2 cellular contexts compared by ENCODE assay signal in the genomic region with DNA sequence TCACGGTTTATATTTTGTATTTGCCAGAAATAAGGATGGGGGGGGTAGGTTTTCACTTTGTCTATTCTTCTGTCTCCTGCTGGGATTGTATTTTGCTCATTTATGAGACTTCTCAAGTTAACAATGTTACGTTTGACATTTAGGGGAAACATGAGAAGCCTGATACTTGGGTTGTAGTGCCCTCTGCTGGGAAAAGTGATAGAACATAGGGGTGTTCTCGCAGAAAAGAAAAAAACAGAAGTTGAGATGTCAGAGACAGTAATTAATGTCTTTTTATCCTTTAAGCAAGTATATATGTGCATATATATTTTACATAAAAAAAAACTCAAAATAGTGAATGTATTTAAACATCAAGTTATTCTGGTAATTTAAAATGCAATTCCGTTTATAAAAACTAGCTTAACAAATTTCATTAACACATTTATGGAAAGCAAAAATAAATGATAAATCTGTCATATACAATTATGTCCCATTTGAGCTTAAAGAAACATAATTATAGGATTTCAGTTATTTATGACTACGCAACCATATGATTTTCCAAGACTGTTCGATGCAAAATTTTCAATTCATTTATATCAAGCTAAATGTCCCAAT.
TF ChIP-seq lines count a peak whose summit lies in the region.

No MANE protein-coding gene starts in this region.

TF ChIP-seq in GM12878, 131 proteins besides CTCF, POLR2A, EP300 and RAD21:
- no peak for TF ChIP-seq BACH1 (IDR thresholded peaks at IDR 0.05; ENCODE audit: borderline replicate concordance)
- peak; percentile 78 for TF ChIP-seq ZNF384 (IDR thresholded peaks at IDR 0.05; ENCODE audit: borderline replicate concordance, low read depth, low read length)
- TF ChIP-seq, protein P1, sequence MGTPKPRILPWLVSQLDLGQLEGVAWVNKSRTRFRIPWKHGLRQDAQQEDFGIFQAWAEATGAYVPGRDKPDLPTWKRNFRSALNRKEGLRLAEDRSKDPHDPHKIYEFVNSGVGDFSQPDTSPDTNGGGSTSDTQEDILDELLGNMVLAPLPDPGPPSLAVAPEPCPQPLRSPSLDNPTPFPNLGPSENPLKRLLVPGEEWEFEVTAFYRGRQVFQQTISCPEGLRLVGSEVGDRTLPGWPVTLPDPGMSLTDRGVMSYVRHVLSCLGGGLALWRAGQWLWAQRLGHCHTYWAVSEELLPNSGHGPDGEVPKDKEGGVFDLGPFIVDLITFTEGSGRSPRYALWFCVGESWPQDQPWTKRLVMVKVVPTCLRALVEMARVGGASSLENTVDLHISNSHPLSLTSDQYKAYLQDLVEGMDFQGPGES (IDR thresholded peaks at IDR 0.05): no peak
- TF ChIP-seq RBBP5 (conservative IDR thresholded peaks at IDR 0.05): no peak
- peak; percentile 65; the same call in 1 of the 2 replicates for TF ChIP-seq SMC3 (IDR thresholded peaks at IDR 0.05; ENCODE audit: borderline replicate concordance, low read length)
- TF ChIP-seq, protein P2, sequence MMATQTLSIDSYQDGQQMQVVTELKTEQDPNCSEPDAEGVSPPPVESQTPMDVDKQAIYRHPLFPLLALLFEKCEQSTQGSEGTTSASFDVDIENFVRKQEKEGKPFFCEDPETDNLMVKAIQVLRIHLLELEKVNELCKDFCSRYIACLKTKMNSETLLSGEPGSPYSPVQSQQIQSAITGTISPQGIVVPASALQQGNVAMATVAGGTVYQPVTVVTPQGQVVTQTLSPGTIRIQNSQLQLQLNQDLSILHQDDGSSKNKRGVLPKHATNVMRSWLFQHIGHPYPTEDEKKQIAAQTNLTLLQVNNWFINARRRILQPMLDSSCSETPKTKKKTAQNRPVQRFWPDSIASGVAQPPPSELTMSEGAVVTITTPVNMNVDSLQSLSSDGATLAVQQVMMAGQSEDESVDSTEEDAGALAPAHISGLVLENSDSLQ (IDR thresholded peaks at IDR 0.05): peak; percentile 86
- TF ChIP-seq NR2C1 (IDR thresholded peaks at IDR 0.05): no peak

TF ChIP-seq in HepG2, 621 proteins besides CTCF, POLR2A, EP300 and RAD21:
- TF ChIP-seq ZNF431 (CRISPR knock-in tag; IDR thresholded peaks at IDR 0.05; ENCODE audit: borderline replicate concordance, low read depth) (no peak), DPF2 (CRISPR knock-in tag; IDR thresholded peaks at IDR 0.05; ENCODE audit: borderline replicate concordance, low read depth) (no peak), SMC3 (IDR thresholded peaks at IDR 0.05; ENCODE audit: low read length) (peak; percentile 51; the same call in 1 of the 2 replicates), STAG1 (CRISPR knock-in tag; IDR thresholded peaks at IDR 0.05) (peak; percentile 76)
